1 cellular context compared by ENCODE assay signal in genomic region chr19:3360494-3361383, GRCh38.
A peak's percentile ranks its signal among the peaks of the same experiment; 100 is the strongest.
TF ChIP-seq lines count a peak whose summit lies in the region.

No MANE protein-coding gene starts in this region.

TF ChIP-seq in GM12878, 131 proteins besides CTCF, POLR2A, EP300 and RAD21 (continued from another document and continues in another):
- TF ChIP-seq PBX3 (IDR thresholded peaks at IDR 0.05; ENCODE audit: insufficient replicate concordance, low read depth, low read length), result no peak
- no peak for TF ChIP-seq HDAC6 (IDR thresholded peaks at IDR 0.05; ENCODE audit: unreplicated experiment)
- no peak for TF ChIP-seq TAF1 (IDR thresholded peaks at IDR 0.05; ENCODE audit: borderline replicate concordance, low read depth, low read length)
- TF ChIP-seq NRF1 (conservative IDR thresholded peaks at IDR 0.05; ENCODE audit: low read depth, low read length), result peak; percentile 74
- no peak for TF ChIP-seq ZBTB33 (IDR thresholded peaks at IDR 0.05)
- no peak for TF ChIP-seq CHD4 (IDR thresholded peaks at IDR 0.05)
- TF ChIP-seq ZNF217 (IDR thresholded peaks at IDR 0.05), result 0 out of 2 replicates have a peak, but pooled peaks have one; percentile 14
- no peak for TF ChIP-seq CBFB (IDR thresholded peaks at IDR 0.05; ENCODE audit: low read depth)
- TF ChIP-seq PML (IDR thresholded peaks at IDR 0.05; ENCODE audit: low read length), result no peak
- TF ChIP-seq BCLAF1 (IDR thresholded peaks at IDR 0.05), result no peak
- 0 out of 2 replicates have a peak, but pooled peaks have one; percentile 12 for TF ChIP-seq ZNF687 (IDR thresholded peaks at IDR 0.05)
- TF ChIP-seq USF2 (IDR thresholded peaks at IDR 0.05; ENCODE audit: borderline replicate concordance, low read depth, low read length), result no peak
- no peak for TF ChIP-seq ZNF384 (IDR thresholded peaks at IDR 0.05; ENCODE audit: borderline replicate concordance, low read depth, low read length)
- no peak for TF ChIP-seq BMI1 (IDR thresholded peaks at IDR 0.05; ENCODE audit: borderline replicate concordance)
- no peak for TF ChIP-seq CREB1 (IDR thresholded peaks at IDR 0.05; ENCODE audit: low read depth)
- no peak for TF ChIP-seq REST (IDR thresholded peaks at IDR 0.05; ENCODE audit: low read depth, low read length)
- no peak for TF ChIP-seq TCF3 (IDR thresholded peaks at IDR 0.05; ENCODE audit: borderline replicate concordance, insufficient read depth, low read depth, low read length)
- TF ChIP-seq KLF5 (IDR thresholded peaks at IDR 0.05; ENCODE audit: partially characterized antibody), result no peak
- no peak for TF ChIP-seq EED (IDR thresholded peaks at IDR 0.05; ENCODE audit: low read depth)
- TF ChIP-seq SIN3A (IDR thresholded peaks at IDR 0.05; ENCODE audit: low read depth, low read length), result peak; percentile 33; the same call in 1 of the 2 replicates
- TF ChIP-seq HDGF (IDR thresholded peaks at IDR 0.05), result 0 out of 2 replicates have a peak, but pooled peaks have one; percentile 35
- TF ChIP-seq ZNF274 (IDR thresholded peaks at IDR 0.05; ENCODE audit: insufficient read depth, insufficient read length), result no peak
- no peak for TF ChIP-seq SRF (IDR thresholded peaks at IDR 0.05; ENCODE audit: low read depth in 2 of 2, low read length in 2 of 2)
- TF ChIP-seq CEBPB (IDR thresholded peaks at IDR 0.05; ENCODE audit: borderline replicate concordance in 1 of 2, low read depth in 2 of 2, low read length in 2 of 2), result no peak
- TF ChIP-seq DPF2 (IDR thresholded peaks at IDR 0.05), result 0 out of 2 replicates have a peak, but pooled peaks have one; percentile 65
- no peak for TF ChIP-seq STAT3 (IDR thresholded peaks at IDR 0.05; ENCODE audit: low read depth, low read length)
- no peak for TF ChIP-seq ZNF622 (IDR thresholded peaks at IDR 0.05)
- TF ChIP-seq IRF5 (IDR thresholded peaks at IDR 0.05; ENCODE audit: borderline replicate concordance), result no peak
- no peak for TF ChIP-seq ZNF207 (IDR thresholded peaks at IDR 0.05; ENCODE audit: borderline replicate concordance)
- TF ChIP-seq CBX5 (IDR thresholded peaks at IDR 0.05; ENCODE audit: low read depth), result no peak
- TF ChIP-seq ZNF24 (IDR thresholded peaks at IDR 0.05), result no peak
- TF ChIP-seq SMAD5 (IDR thresholded peaks at IDR 0.05; ENCODE audit: low read depth), result no peak
- 0 out of 2 replicates have a peak, but pooled peaks have one; percentile 16 for TF ChIP-seq POLR2AphosphoS2 (IDR thresholded peaks at IDR 0.05; ENCODE audit: low read depth, low read length)
- no peak for TF ChIP-seq POU2F2 (IDR thresholded peaks at IDR 0.05; ENCODE audit: borderline replicate concordance, low read depth, low read length)
- TF ChIP-seq SREBF1 (IDR thresholded peaks at IDR 0.05; ENCODE audit: low read length), result no peak
- TF ChIP-seq ELK1 (IDR thresholded peaks at IDR 0.05; ENCODE audit: low read depth, low read length), result no peak
- no peak for TF ChIP-seq ZSCAN29 (IDR thresholded peaks at IDR 0.05)
- peak; percentile 32 to 79; a peak in 3 of 4 replicates for TF ChIP-seq BHLHE40 (IDR thresholded peaks at IDR 0.05; ENCODE audit: borderline replicate concordance in 1 of 2, low read depth in 2 of 2, low read length in 1 of 2)
- TF ChIP-seq ATF2 (IDR thresholded peaks at IDR 0.05; ENCODE audit: low read length), result no peak
- no peak for TF ChIP-seq RB1 (IDR thresholded peaks at IDR 0.05; ENCODE audit: borderline replicate concordance)
- TF ChIP-seq EGR1 (IDR thresholded peaks at IDR 0.05; ENCODE audit: borderline replicate concordance in 1 of 2, low read depth in 2 of 2, low read length in 2 of 2), result no peak
- no peak for TF ChIP-seq RBBP5 (conservative IDR thresholded peaks at IDR 0.05)
- TF ChIP-seq SMC3 (IDR thresholded peaks at IDR 0.05; ENCODE audit: borderline replicate concordance, low read length), result peak; percentile 14; the same call in 1 of the 2 replicates
- no peak for TF ChIP-seq E2F4 (IDR thresholded peaks at IDR 0.05; ENCODE audit: low read depth, low read length)
